19 cellular contexts compared by ENCODE assay signal in genomic region chr14:75566752-75567151, GRCh38. TPM values are rescaled to one million over a fixed set of nuclear protein-coding genes. Genes with fewer than 3 reads are reported as not detected.
DNase-seq lines count a peak whose midpoint lies in the region; ATAC-seq lines count a peak whose summit lies in the region.
"Had no signal": no experiment of that assay in that cellular context is flagged by ENCODE, and none has a peak within 500 bp of the region (broad histone marks: within the 10 kb centered on the region; RNA-seq: fewer than 3 reads in every experiment).

No MANE protein-coding gene starts in this region.

- no peak overlapping the region for H3K4ac ChIP-seq in mesenchymal stem cell (ENCODE audit: low read depth in 1 of 2, low read length in 2 of 2)

- POLR2A ChIA-PET in activated CD4-positive, alpha-beta memory T cell treated with anti-CD3 and anti-CD28 coated beads for 36 hours (lab: Charles Lee): interaction anchor here (0.8 to 4.2 kb wide), 16 partner anchors 9 to 440 kb away, joined by 3 to 76 read pairs (median 6); partner anchors contain the start of genes BATF and NEK9

- no peaks in the 10 kb centered on the region for H3K36me3 Mint-ChIP-seq in stimulated activated naive CD8-positive, alpha-beta T cell treated with anti-CD3 and anti-CD28 coated beads, Interleukin-15, Interleukin-2, amounts not matched to agents 100 ng/mL and 50 ng/mL, for 24 hours (ENCODE audit: low read depth)
- peaks cover 19% of the 10 kb centered on the region for H3K36me3 Mint-ChIP-seq in activated CD4-positive, alpha-beta memory T cell treated with anti-CD3 and anti-CD28 coated beads for 36 hours
- peaks cover 1% of the 10 kb centered on the region for H3K36me3 Mint-ChIP-seq in central memory CD8-positive, alpha-beta T cell (ENCODE audit: insufficient read depth)

- no peak overlapping the region for H4K91ac ChIP-seq in mesenchymal stem cell (ENCODE audit: low read length)

- 75% methylated on average over 8 of the region's 8 CpGs for WGBS in mesenchymal stem cell

- H2BK5ac ChIP-seq in mesenchymal stem cell (ENCODE audit: low read depth, low read length, poor library complexity, severe bottlenecking): no peak overlapping the region

- H3K4me3 Mint-ChIP-seq in stimulated activated naive CD8-positive, alpha-beta T cell treated with anti-CD3 and anti-CD28 coated beads, Interleukin-15, Interleukin-2, amounts not matched to agents 100 ng/mL and 50 ng/mL, for 24 hours: peak overlapping the region; percentile 46
- H3K4me3 Mint-ChIP-seq in activated CD4-positive, alpha-beta memory T cell treated with anti-CD3 and anti-CD28 coated beads for 36 hours: peak overlapping the region; percentile 72
- no peak overlapping the region for H3K4me3 Mint-ChIP-seq in central memory CD8-positive, alpha-beta T cell

- H3K27ac Mint-ChIP-seq in stimulated activated naive CD8-positive, alpha-beta T cell treated with anti-CD3 and anti-CD28 coated beads, Interleukin-15, Interleukin-2, amounts not matched to agents 100 ng/mL and 50 ng/mL, for 24 hours: peak overlapping the region; percentile 97
- peak overlapping the region; percentile 93 for H3K27ac Mint-ChIP-seq in activated CD4-positive, alpha-beta memory T cell treated with anti-CD3 and anti-CD28 coated beads for 36 hours
- H3K27ac Mint-ChIP-seq in central memory CD8-positive, alpha-beta T cell (ENCODE audit: low read depth): peak overlapping the region; percentile 89

- H3K4me1 Mint-ChIP-seq in stimulated activated naive CD8-positive, alpha-beta T cell treated with anti-CD3 and anti-CD28 coated beads, Interleukin-15, Interleukin-2, amounts not matched to agents 100 ng/mL and 50 ng/mL, for 24 hours (ENCODE audit: low read depth): peaks cover 90% of the 10 kb centered on the region
- H3K4me1 Mint-ChIP-seq in activated CD4-positive, alpha-beta memory T cell treated with anti-CD3 and anti-CD28 coated beads for 36 hours (ENCODE audit: low read depth): peaks cover 90% of the 10 kb centered on the region
- peaks cover 10% of the 10 kb centered on the region for H3K4me1 Mint-ChIP-seq in central memory CD8-positive, alpha-beta T cell

- H3K27ac ChIP-seq in mesenchymal stem cell (ENCODE audit: low read length, poor library complexity, severe bottlenecking): no peak overlapping the region
- H3K27ac ChIP-seq: RWPE1, tibial artery had no signal

- no peak overlapping the region for H3K4me2 ChIP-seq in mesenchymal stem cell (ENCODE audit: low read length, poor library complexity, severe bottlenecking)

- intact Hi-C loops in activated CD4-positive, alpha-beta memory T cell treated with anti-CD3 and anti-CD28 coated beads for 36 hours (cut with micrococcal nuclease): loop anchor here (1.0 to 10.0 kb wide), 9 partner anchors 24 to 802 kb away; partner anchors contain the start of genes GPATCH2L, JDP2, NEK9 and TMED10

- DNase-seq in stimulated activated naive CD8-positive, alpha-beta T cell treated with anti-CD3 and anti-CD28 coated beads, Interleukin-15, Interleukin-2, amounts not matched to agents 100 U/mL and 50 U/mL, for 24 hours: no peak
- DNase-seq in activated CD4-positive, alpha-beta memory T cell treated with anti-CD3 and anti-CD28 coated beads for 36 hours: no peak
- no peak for DNase-seq in central memory CD8-positive, alpha-beta T cell (ENCODE audit: low spot score in 2 of 2)
- no peak for DNase-seq in kidney glomerular epithelial cell (lab: John Stamatoyannopoulos, UW)
- no peak for DNase-seq in NCI-H1417 (lab: John Stamatoyannopoulos, UW)
- DNase-seq in mesenchymal stem cell: no peak
- DNase-seq: COR-L47, cortex of kidney, Kasumi-1, NCI-H1092, NCI-H2081 treated with DMSO at 0.1 percent for 48 hours, NCI-H510A, right cardiac atrium, tibial artery had no signal

- no peaks in the 10 kb centered on the region for H3K27me3 Mint-ChIP-seq in stimulated activated naive CD8-positive, alpha-beta T cell treated with anti-CD3 and anti-CD28 coated beads, Interleukin-15, Interleukin-2, amounts not matched to agents 100 ng/mL and 50 ng/mL, for 24 hours
- H3K27me3 Mint-ChIP-seq in activated CD4-positive, alpha-beta memory T cell treated with anti-CD3 and anti-CD28 coated beads for 36 hours: no peaks in the 10 kb centered on the region
- no peaks in the 10 kb centered on the region for H3K27me3 Mint-ChIP-seq in central memory CD8-positive, alpha-beta T cell

- no peaks in the 10 kb centered on the region for H3K4me1 ChIP-seq in mesenchymal stem cell (ENCODE audit: control insufficient read depth, insufficient read depth, low read depth, low read length)
- H3K4me1 ChIP-seq: breast epithelium, tibial artery had no signal

- peaks cover 15 to 73% of the 10 kb centered on the region in 2 experiments for H3K27me3 ChIP-seq in mesenchymal stem cell (ENCODE audit: control insufficient read depth in 1 of 2, insufficient read depth in 1 of 2, low read length in 2 of 2)
- H3K27me3 ChIP-seq: breast epithelium had no signal

- H3K9ac ChIP-seq in mesenchymal stem cell (ENCODE audit: low read length): no peak overlapping the region

- H3K36me3 ChIP-seq in mesenchymal stem cell (ENCODE audit: control insufficient read depth in 1 of 2, insufficient read depth in 2 of 2, low read depth in 1 of 2, low read length in 2 of 2): no peaks in the 10 kb centered on the region
- H3K36me3 ChIP-seq: breast epithelium, tibial artery had no signal

- H3K23ac ChIP-seq in mesenchymal stem cell (ENCODE audit: low read length in 2 of 2): no peak overlapping the region

- no peak overlapping the region for H2BK120ac ChIP-seq in mesenchymal stem cell (ENCODE audit: low read depth, low read length)

- no peak overlapping the region for H3K18ac ChIP-seq in mesenchymal stem cell (ENCODE audit: low read depth in 1 of 2, low read length in 2 of 2)

- no peak overlapping the region for H4K8ac ChIP-seq in mesenchymal stem cell (ENCODE audit: low read length)

- no peak overlapping the region for H2BK15ac ChIP-seq in mesenchymal stem cell (ENCODE audit: low read depth, poor library complexity, severe bottlenecking)

- CTCF ChIA-PET in activated CD4-positive, alpha-beta memory T cell treated with anti-CD3 and anti-CD28 coated beads for 36 hours (lab: Charles Lee): interaction anchor here (0.8 to 4.7 kb wide), 20 partner anchors 11 to 262 kb away, joined by 3 to 61 read pairs (median 6); partner anchors contain the start of genes BATF and FLVCR2

- no peak overlapping the region for H2AFZ ChIP-seq in mesenchymal stem cell (ENCODE audit: low read depth, low read length)

- H3K9me3 ChIP-seq in mesenchymal stem cell (ENCODE audit: control insufficient read depth, low read length): no peaks in the 10 kb centered on the region
- H3K9me3 ChIP-seq: breast epithelium, tibial artery had no signal

- H2BK12ac ChIP-seq in mesenchymal stem cell (ENCODE audit: low read length in 2 of 2): no peak overlapping the region

- no peak overlapping the region for H3K4me3 ChIP-seq in mesenchymal stem cell (ENCODE audit: insufficient read depth in 1 of 2, low read depth in 1 of 2, low read length in 2 of 2)
- H3K4me3 ChIP-seq: breast epithelium, tibial artery had no signal

- no peak for ATAC-seq in stimulated activated naive CD8-positive, alpha-beta T cell treated with anti-CD3 and anti-CD28 coated beads, Interleukin-15, Interleukin-2, amounts not matched to agents 100 U/mL and 50 U/mL, for 24 hours
- no peak for ATAC-seq in central memory CD8-positive, alpha-beta T cell (replicated peaks; ENCODE audit: extremely low read depth, poor library complexity, severe bottlenecking)

- H3K14ac ChIP-seq in mesenchymal stem cell (ENCODE audit: low read length in 2 of 2): no peak overlapping the region

- no peak overlapping the region for H2AK5ac ChIP-seq in mesenchymal stem cell (ENCODE audit: low read length, severe bottlenecking)

- no peaks in the 10 kb centered on the region for H3K79me1 ChIP-seq in mesenchymal stem cell (replicated peaks; ENCODE audit: low read length, poor library complexity, severe bottlenecking)

- no peaks in the 10 kb centered on the region for H3K9me3 Mint-ChIP-seq in stimulated activated naive CD8-positive, alpha-beta T cell treated with anti-CD3 and anti-CD28 coated beads, Interleukin-15, Interleukin-2, amounts not matched to agents 100 ng/mL and 50 ng/mL, for 24 hours
- peaks cover 2% of the 10 kb centered on the region for H3K9me3 Mint-ChIP-seq in activated CD4-positive, alpha-beta memory T cell treated with anti-CD3 and anti-CD28 coated beads for 36 hours
- H3K9me3 Mint-ChIP-seq in central memory CD8-positive, alpha-beta T cell: no peaks in the 10 kb centered on the region

RNA-seq across cellular contexts. Expression of gene FLVCR2, which starts 11.7 kb away (rescaled TPM):
- total RNA-seq in activated CD4-positive, alpha-beta memory T cell treated with anti-CD3 and anti-CD28 coated beads for 36 hours: 1 to 10 TPM; 2.8 to 7.6 TPM
- 3.0 TPM for polyA plus RNA-seq in mesenchymal stem cell (2013, experiment 1 of 2)
- polyA plus RNA-seq in mesenchymal stem cell (2013, experiment 2 of 2): 2.6 TPM

RNA-seq across cellular contexts. Expression of gene BATF, which starts 44.5 kb away (rescaled TPM):
- 100 to 1,000 TPM; 171 to 182 TPM for total RNA-seq in activated CD4-positive, alpha-beta memory T cell treated with anti-CD3 and anti-CD28 coated beads for 36 hours
- not detected for polyA plus RNA-seq in mesenchymal stem cell (2013, experiment 1 of 2)
- polyA plus RNA-seq in mesenchymal stem cell (2013, experiment 2 of 2): 0.04 TPM
- total RNA-seq: fibroblast of villous mesenchyme, HT1080 had no signal
